9 cellular contexts compared by ENCODE assay signal in genomic region chr4:88792268-88792781, GRCh38.
DNase-seq lines count a peak whose midpoint lies in the region; ATAC-seq and TF ChIP-seq lines count a peak whose summit lies in the region.
"Had no signal": no experiment of that assay in that cellular context is flagged by ENCODE, and none has a peak within 500 bp of the region (broad histone marks: within the 10 kb centered on the region; RNA-seq: fewer than 3 reads in every experiment).

No MANE protein-coding gene starts in this region.

- CTCF ChIA-PET in AG04449 (lab: Yijun Ruan, JAX) = interaction anchor here (0.6 to 4.8 kb wide), 10 partner anchors 9 to 261 kb away, joined by 3 to 23 read pairs (median 4); no protein-coding TSS in a partner anchor
- CTCF ChIA-PET in MCF 10A (lab: Yijun Ruan, JAX) = interaction anchor here (0.7 to 1.2 kb wide), 3 partner anchors 26 to 87 kb away, joined by 3 to 4 read pairs (median 3); no protein-coding TSS in a partner anchor

- TF ChIP-seq CTCF in AG04449 (IDR thresholded peaks at IDR 0.05; ENCODE audit: insufficient read depth, low read length, missing control alignments) (no peak), MCF 10A (IDR thresholded peaks at IDR 0.05; ENCODE audit: unreplicated experiment) (no peak), parathyroid adenoma (IDR thresholded peaks at IDR 0.05) (no peak)

- ATAC-seq in GM19372 (IDR thresholded peaks at IDR 0.05; ENCODE audit: low read depth, unreplicated experiment) (peak; percentile 64), HG03439 (IDR thresholded peaks at IDR 0.05; ENCODE audit: unreplicated experiment) (peak; percentile 79), left lobe of liver (no peak)

- peak overlapping the region; percentile 94 for H3K27ac Mint-ChIP-seq in MCF 10A (ENCODE audit: low read depth, unreplicated experiment)
- H3K27ac Mint-ChIP-seq: activated naive CD8-positive, alpha-beta T cell had no signal

- no peak overlapping the region for H3K4me2 ChIP-seq in parathyroid adenoma (ENCODE audit: low read length)

- H3K9ac ChIP-seq in parathyroid adenoma = no peak overlapping the region

- peak; percentile 84 for DNase-seq in AG04449 (ENCODE audit: low read depth, low spot score)
- peak; percentile 77 for DNase-seq in MCF 10A (ENCODE audit: unreplicated experiment)
- no peak for DNase-seq in NCI-H446 (lab: John Stamatoyannopoulos, UW)
- no peak for DNase-seq in left lobe of liver (ENCODE audit: low spot score)
- no peak for DNase-seq in RKO (ENCODE audit: low spot score)

- no peaks in the 10 kb centered on the region for H3K9me3 ChIP-seq in parathyroid adenoma (ENCODE audit: control insufficient read depth, low read length)

- no TSS peak for BruUV-seq in MCF 10A (replicated peaks; lab: Mats Ljungman, UMichigan)

- H3K4me3 ChIP-seq in AG04449 (ENCODE audit: low read depth, low read length) (no peak overlapping the region), parathyroid adenoma (ENCODE audit: low read depth, low read length) (no peak overlapping the region)

- H3K9me3 Mint-ChIP-seq in MCF 10A (ENCODE audit: unreplicated experiment) = peaks cover 3% of the 10 kb centered on the region

- H3K36me3 ChIP-seq in parathyroid adenoma (ENCODE audit: control insufficient read depth, insufficient read depth, low read length) = no peaks in the 10 kb centered on the region

- no peak overlapping the region for H3K4me3 Mint-ChIP-seq in MCF 10A (ENCODE audit: unreplicated experiment)
- H3K4me3 Mint-ChIP-seq: activated naive CD8-positive, alpha-beta T cell had no signal

- H3K4me1 ChIP-seq in parathyroid adenoma = peaks cover 2% of the 10 kb centered on the region

- no peaks in the 10 kb centered on the region for H3K27me3 ChIP-seq in parathyroid adenoma (ENCODE audit: control insufficient read depth, insufficient read depth, low read length)

- POLR2A ChIA-PET in AG04449 (lab: Yijun Ruan, JAX) = interaction anchor here (0.6 kb wide), 1 partner anchor 97 kb away, joined by 3 read pairs; no protein-coding TSS in a partner anchor
- POLR2A ChIA-PET in MCF 10A (lab: Yijun Ruan, JAX) = no interaction called here

- H3K27me3 Mint-ChIP-seq in MCF 10A (ENCODE audit: insufficient read depth, unreplicated experiment) = no peaks in the 10 kb centered on the region
- H3K27me3 Mint-ChIP-seq: activated naive CD8-positive, alpha-beta T cell had no signal

- peaks cover 4% of the 10 kb centered on the region for H3K36me3 Mint-ChIP-seq in MCF 10A (ENCODE audit: insufficient read depth, unreplicated experiment)
- H3K36me3 Mint-ChIP-seq: activated naive CD8-positive, alpha-beta T cell had no signal

- peak overlapping the region; percentile 24 for H3K27ac ChIP-seq in parathyroid adenoma

- intact Hi-C loops in MCF 10A (cut with micrococcal nuclease) = loop anchor here (5.0 kb wide), 1 partner anchor 265 kb away; no protein-coding TSS in a partner anchor

- no peak overlapping the region for H2AFZ ChIP-seq in parathyroid adenoma

- peaks cover 18% of the 10 kb centered on the region for H3K4me1 Mint-ChIP-seq in MCF 10A (ENCODE audit: insufficient read depth, unreplicated experiment)

- H3K79me2 ChIP-seq in parathyroid adenoma = peaks cover 6% of the 10 kb centered on the region

Comparison
In these comparisons a context has a peak if more than half of its experiments do, and no peak if none do; other contexts are left out.
1. DNase-seq: peak in AG04449 (single experiment) and MCF 10A (single experiment); none in NCI-H446 (0 of 2), left lobe of liver (single experiment) and RKO (single experiment).